ENCODE assay signal across 11 cellular contexts in genomic region chr5:96297867-96298266, GRCh38.
DNase-seq lines count a peak whose midpoint lies in the region; ATAC-seq and TF ChIP-seq lines count a peak whose summit lies in the region.
"Had no signal": no experiment of that assay in that cellular context is flagged by ENCODE, and none has a peak within 500 bp of the region (broad histone marks: within the 10 kb centered on the region; RNA-seq: fewer than 3 reads in every experiment).

No MANE protein-coding gene starts in this region.

- no peaks in the 10 kb centered on the region for H3K27me3 Mint-ChIP-seq in chondrocyte (ENCODE audit: low read depth)
- no peaks in the 10 kb centered on the region for H3K27me3 Mint-ChIP-seq in activated CD4-positive, alpha-beta memory T cell treated with anti-CD3 and anti-CD28 coated beads, Interleukin-2, amount 10 ng/mL, durations not matched to agents 7 days and 5 days

- H3K27me3 ChIP-seq in MG63, result no peaks in the 10 kb centered on the region

- H3K27ac Mint-ChIP-seq in chondrocyte (ENCODE audit: unreplicated experiment), result peak overlapping the region; percentile 45
- no peak overlapping the region for H3K27ac Mint-ChIP-seq in activated CD4-positive, alpha-beta memory T cell treated with anti-CD3 and anti-CD28 coated beads, Interleukin-2, amount 10 ng/mL, durations not matched to agents 7 days and 5 days
- H3K27ac Mint-ChIP-seq: activated T-helper 2 cell treated with anti-CD3 and anti-CD28 coated beads, Interferon-gamma antibody, Interleukin-2, Interleukin-4, amounts not matched to agents 10 μg/mL and 5 μg/mL and 100 μg/mL, durations not matched to agents 14 hours and 24 hours and 36 hours; stimulated activated naive CD8-positive, alpha-beta T cell treated with anti-CD3 and anti-CD28 coated beads, Interleukin-15, amount 100 ng/mL, for 72 hours had no signal

- TF ChIP-seq CTCF in AG10803 (conservative IDR thresholded peaks at IDR 0.05; ENCODE audit: low read length) (no peak), chondrocyte (IDR thresholded peaks at IDR 0.05) (no peak)

- no peak for ATAC-seq in GM19328 (IDR thresholded peaks at IDR 0.05; ENCODE audit: unreplicated experiment)
- ATAC-seq: stimulated activated naive CD8-positive, alpha-beta T cell treated with anti-CD3 and anti-CD28 coated beads, Interleukin-15, amount 100 ng/mL, for 72 hours had no signal

- H3K9me3 ChIP-seq in MG63, result peaks cover 5% of the 10 kb centered on the region; the same call in 1 of the 2 replicates

- peaks cover 2% of the 10 kb centered on the region for H3K36me3 Mint-ChIP-seq in chondrocyte (ENCODE audit: low read depth)
- no peaks in the 10 kb centered on the region for H3K36me3 Mint-ChIP-seq in activated CD4-positive, alpha-beta memory T cell treated with anti-CD3 and anti-CD28 coated beads, Interleukin-2, amount 10 ng/mL, durations not matched to agents 7 days and 5 days (ENCODE audit: low read depth)

- peak; percentile 100 for DNase-seq in AG10803 (ENCODE audit: low read depth)
- DNase-seq in MG63, result peak; percentile 41
- no peak for DNase-seq in chondrocyte (ENCODE audit: low spot score)
- peak; percentile 20 for DNase-seq in myocyte (ENCODE audit: low read depth)
- no peak for DNase-seq in NCI-H510A (lab: John Stamatoyannopoulos, UW)
- DNase-seq in NCI-H748 (lab: John Stamatoyannopoulos, UW; ENCODE audit: unreplicated experiment), result no peak
- DNase-seq in activated CD4-positive, alpha-beta memory T cell treated with anti-CD3 and anti-CD28 coated beads, Interleukin-2, amount 10 ng/mL, durations not matched to agents 7 days and 5 days, result no peak
- DNase-seq: stimulated activated CD4-positive, alpha-beta T cell treated with anti-CD3 and anti-CD28 coated beads, Interleukin-15, amount 100 ng/mL, for 24 hours; stimulated activated naive CD8-positive, alpha-beta T cell treated with anti-CD3 and anti-CD28 coated beads, Interleukin-15, amount 100 ng/mL, for 72 hours had no signal

- no peaks in the 10 kb centered on the region for H3K36me3 ChIP-seq in MG63

- POLR2A ChIA-PET in activated CD4-positive, alpha-beta memory T cell treated with anti-CD3 and anti-CD28 coated beads, Interleukin-2, amount 10 ng/mL, durations not matched to agents 7 days and 5 days (lab: Charles Lee), result no interaction called here

- CTCF ChIA-PET in activated CD4-positive, alpha-beta memory T cell treated with anti-CD3 and anti-CD28 coated beads, Interleukin-2, amount 10 ng/mL, durations not matched to agents 7 days and 5 days (lab: Charles Lee), result no interaction called here

- H3K4me1 Mint-ChIP-seq in chondrocyte (ENCODE audit: low read depth), result peaks cover 37% of the 10 kb centered on the region
- peaks cover 15% of the 10 kb centered on the region for H3K4me1 Mint-ChIP-seq in activated CD4-positive, alpha-beta memory T cell treated with anti-CD3 and anti-CD28 coated beads, Interleukin-2, amount 10 ng/mL, durations not matched to agents 7 days and 5 days
- H3K4me1 Mint-ChIP-seq: stimulated activated naive CD8-positive, alpha-beta T cell treated with anti-CD3 and anti-CD28 coated beads, Interleukin-15, amount 100 ng/mL, for 72 hours had no signal

- H3K4me3 Mint-ChIP-seq in chondrocyte (ENCODE audit: unreplicated experiment), result no peak overlapping the region
- H3K4me3 Mint-ChIP-seq in activated CD4-positive, alpha-beta memory T cell treated with anti-CD3 and anti-CD28 coated beads, Interleukin-2, amount 10 ng/mL, durations not matched to agents 7 days and 5 days, result no peak overlapping the region
- H3K4me3 Mint-ChIP-seq: stimulated activated naive CD8-positive, alpha-beta T cell treated with anti-CD3 and anti-CD28 coated beads, Interleukin-15, amount 100 ng/mL, for 72 hours had no signal

- H3K4me3 ChIP-seq in AG10803 (ENCODE audit: low read length), result no peak overlapping the region
- no peak overlapping the region for H3K4me3 ChIP-seq in MG63

- H3K9me3 Mint-ChIP-seq in chondrocyte (ENCODE audit: low read depth), result peaks cover 18% of the 10 kb centered on the region
- H3K9me3 Mint-ChIP-seq in activated CD4-positive, alpha-beta memory T cell treated with anti-CD3 and anti-CD28 coated beads, Interleukin-2, amount 10 ng/mL, durations not matched to agents 7 days and 5 days, result peaks cover 6% of the 10 kb centered on the region

Comparison
In these comparisons a context has a peak if more than half of its experiments do, and no peak if none do; other contexts are left out.
1. DNase-seq: peak in AG10803 (single experiment), MG63 (single experiment) and myocyte (single experiment); none in chondrocyte (single experiment), NCI-H510A (single experiment), NCI-H748 (single experiment) and activated CD4-positive, alpha-beta memory T cell treated with anti-CD3 and anti-CD28 coated beads, Interleukin-2, amount 10 ng/mL, durations not matched to agents 7 days and 5 days (single experiment).